In the genomic region with DNA sequence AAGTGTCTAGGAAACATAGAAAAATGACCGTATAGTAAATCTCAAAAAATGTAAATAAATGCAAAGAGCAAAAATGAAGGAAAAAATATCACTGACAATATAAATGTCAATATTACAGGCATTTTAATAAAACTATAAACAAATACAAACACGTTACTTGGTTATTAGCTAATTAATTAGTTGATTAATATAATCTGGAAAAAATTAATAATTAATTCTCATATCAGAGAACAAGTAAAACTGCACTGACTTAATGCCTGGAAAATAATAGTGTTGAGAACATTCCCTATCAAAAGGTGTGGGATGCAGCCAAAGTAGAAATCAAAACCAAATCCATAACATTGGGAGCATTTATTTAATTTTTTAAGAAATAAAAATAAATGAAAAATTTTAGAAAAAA, we compare ENCODE assay signal across 10 cellular contexts.
"Had no signal": no experiment of that assay in that cellular context is flagged by ENCODE, and none has a peak within 500 bp of the region (broad histone marks: within the 10 kb centered on the region; RNA-seq: fewer than 3 reads in every experiment).

No MANE protein-coding gene starts in this region.

- H3K4me3 Mint-ChIP-seq: HFFc6, IgD-negative memory B cell had no signal

- ATAC-seq: HCT116, HepG2 had no signal

- H3K27me3 Mint-ChIP-seq: IgD-negative memory B cell had no signal

- H3K27ac Mint-ChIP-seq: HFFc6, IgD-negative memory B cell had no signal

- H3K4me1 Mint-ChIP-seq: IgD-negative memory B cell had no signal

- FAIRE-seq: HepG2 had no signal

- H3K36me3 ChIP-seq: HAP-1 had no signal

- H3K36me3 Mint-ChIP-seq: IgD-negative memory B cell had no signal

- H3K27ac ChIP-seq: GM23248, HL-60 had no signal

- H3K4me1 ChIP-seq: HAP-1 had no signal

- DNase-seq: GM23248, GOT3, H7, HFFc6, KG1 had no signal

- H3K9me3 ChIP-seq: HAP-1 had no signal

- H3K4me3 ChIP-seq: GM23248, HAP-1 had no signal
